ENCODE assay signal across 1 cellular context in genomic region chr1:202283379-202283844, GRCh38.
TF ChIP-seq lines count a peak whose summit lies in the region.

No MANE protein-coding gene starts in this region.

TF ChIP-seq in HepG2, 621 proteins besides CTCF, POLR2A, EP300 and RAD21 (continued from another document):
- TF ChIP-seq ATF2 (CRISPR knock-in tag; IDR thresholded peaks at IDR 0.05) (no peak), E2F1 (CRISPR knock-in tag; IDR thresholded peaks at IDR 0.05) (no peak), ZNF326 (CRISPR knock-in tag; IDR thresholded peaks at IDR 0.05; ENCODE audit: borderline replicate concordance) (no peak)
